23 cellular contexts compared by ENCODE assay signal in genomic region chr7:7188091-7188490, GRCh38.
"Had no signal": no experiment of that assay in that cellular context is flagged by ENCODE, and none has a peak within 500 bp of the region (broad histone marks: within the 10 kb centered on the region; RNA-seq: fewer than 3 reads in every experiment).

No MANE protein-coding gene starts in this region.

- H3K36me3 ChIP-seq: colonic mucosa, left ventricle myocardium inferior had no signal

- H3K4me3 Mint-ChIP-seq: activated CD4-positive, alpha-beta T cell treated with anti-CD3 and anti-CD28 coated beads, Interleukin-2, amount 10 ng/mL, durations not matched to agents 24 days and 14 days; brain; stimulated activated naive CD8-positive, alpha-beta T cell treated with anti-CD3 and anti-CD28 coated beads, Interleukin-15, Interleukin-2, amounts not matched to agents 100 ng/mL and 50 ng/mL, for 24 hours; T-helper 1 cell treated with Interleukin-12 subunit alpha and Interleukin-12 subunit beta and Interleukin-4 antibody, amounts not matched to agents 30 μg/mL and 1 μg/mL, for 36 hours; type B pancreatic cell had no signal

- H3K9me3 Mint-ChIP-seq: stimulated activated naive CD8-positive, alpha-beta T cell treated with anti-CD3 and anti-CD28 coated beads, Interleukin-15, Interleukin-2, amounts not matched to agents 100 ng/mL and 50 ng/mL, for 24 hours had no signal

- H3K9me3 ChIP-seq: colonic mucosa, esophagus squamous epithelium had no signal

- DNase-seq: activated CD4-positive, alpha-beta T cell treated with anti-CD3 and anti-CD28 coated beads, Interleukin-2, amount 10 ng/mL, durations not matched to agents 24 days and 14 days; activated effector memory CD4-positive, alpha-beta T cell treated with anti-CD3 and anti-CD28 coated beads, Interleukin-2, amount 50 U/mL, for 16 hours; activated T-cell treated with anti-CD3 and anti-CD28 coated beads for 4 hours; central memory CD4-positive, alpha-beta T cell; colonic mucosa; esophagus squamous epithelium; hypothalamus; kidney; left ventricle myocardium inferior; naive thymus-derived CD8-positive, alpha-beta T cell; posterior cingulate gyrus; stimulated activated CD4-positive, alpha-beta T cell treated with anti-CD3 and anti-CD28 coated beads, Interleukin-15, amount 100 ng/mL, for 24 hours; stimulated activated CD4-positive, alpha-beta T cell treated with anti-CD3 and anti-CD28 coated beads, Interleukin-4, amount 100 ng/mL, for 24 hours; stimulated activated CD8-positive, alpha-beta memory T cell treated with anti-CD3 and anti-CD28 coated beads, Interleukin-4, amount 100 ng/mL, for 48 hours; WERI-Rb-1 had no signal

- H3K27me3 Mint-ChIP-seq: activated CD4-positive, alpha-beta T cell treated with anti-CD3 and anti-CD28 coated beads, Interleukin-2, amount 10 ng/mL, durations not matched to agents 24 days and 14 days; activated naive CD8-positive, alpha-beta T cell; naive thymus-derived CD8-positive, alpha-beta T cell; stimulated activated naive CD8-positive, alpha-beta T cell treated with anti-CD3 and anti-CD28 coated beads, Interleukin-15, Interleukin-2, amounts not matched to agents 100 ng/mL and 50 ng/mL, for 24 hours; type B pancreatic cell had no signal

- FAIRE-seq: endothelial cell of umbilical vein, kidney had no signal

- H3K27ac Mint-ChIP-seq: activated CD4-positive, alpha-beta T cell treated with anti-CD3 and anti-CD28 coated beads, Interleukin-2, amount 10 ng/mL, durations not matched to agents 24 days and 14 days; brain; stimulated activated naive CD8-positive, alpha-beta T cell treated with anti-CD3 and anti-CD28 coated beads, Interleukin-15, Interleukin-2, amounts not matched to agents 100 ng/mL and 50 ng/mL, for 24 hours; T-helper 1 cell treated with Interleukin-12 subunit alpha and Interleukin-12 subunit beta and Interleukin-4 antibody, amounts not matched to agents 30 μg/mL and 1 μg/mL, for 36 hours; type B pancreatic cell had no signal

- ATAC-seq: naive thymus-derived CD8-positive, alpha-beta T cell had no signal

- H3K4me3 ChIP-seq: colonic mucosa, esophagus squamous epithelium, left ventricle myocardium inferior, SK-N-MC, skin epidermis had no signal

- H3K27ac ChIP-seq: colonic mucosa, esophagus squamous epithelium, left ventricle myocardium inferior, SK-N-MC, skin epidermis, WERI-Rb-1 had no signal

- H3K27me3 ChIP-seq: colonic mucosa, esophagus squamous epithelium had no signal

- H3K4me1 ChIP-seq: colonic mucosa had no signal
